1 cellular context compared by ENCODE assay signal in genomic region chr18:75253784-75254183, GRCh38.
TF ChIP-seq lines count a peak whose summit lies in the region.

No MANE protein-coding gene starts in this region.

TF ChIP-seq in endothelial cell of umbilical vein, 7 proteins besides CTCF, POLR2A, EP300 and RAD21:
- TF ChIP-seq MYC (IDR thresholded peaks at IDR 0.05; ENCODE audit: low read depth, low read length) (no peak), GATA2 (IDR thresholded peaks at IDR 0.05; ENCODE audit: insufficient read depth, insufficient read length, low read depth, low read length) (no peak), MAX (IDR thresholded peaks at IDR 0.05; ENCODE audit: insufficient read depth, insufficient read length) (no peak), FOS (IDR thresholded peaks at IDR 0.05; ENCODE audit: borderline replicate concordance, insufficient read depth, low read length) (no peak), EZH2 (IDR thresholded peaks at IDR 0.05; ENCODE audit: borderline replicate concordance, low read depth, low read length, severe bottlenecking) (no peak), POLR2AphosphoS5 (IDR thresholded peaks at IDR 0.05; ENCODE audit: insufficient read depth, low read depth, low read length) (no peak), JUN (IDR thresholded peaks at IDR 0.05; ENCODE audit: borderline replicate concordance, insufficient read depth, insufficient read length, low read depth) (no peak)
